Comparison of ENCODE assay signal across 7 cellular contexts in the genomic region with DNA sequence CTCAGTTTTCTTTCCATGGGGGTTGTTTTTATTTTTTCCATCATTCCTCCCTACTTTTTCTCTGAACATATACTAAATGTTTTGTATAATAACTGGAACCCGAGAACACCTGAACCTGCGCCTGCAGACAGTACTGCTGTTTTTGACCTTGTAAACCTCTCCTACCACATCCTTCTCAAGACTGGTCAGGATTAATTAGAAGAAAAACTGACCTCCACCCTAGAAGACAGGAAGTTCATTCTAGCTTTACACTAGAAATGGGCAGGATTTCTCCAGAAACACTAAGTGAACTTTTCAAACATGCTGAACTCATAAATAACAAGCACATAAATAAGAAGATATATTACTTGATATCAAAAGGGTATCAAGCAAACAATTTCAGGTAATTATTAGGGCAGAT. TPM values are rescaled to one million over a fixed set of nuclear protein-coding genes. Genes with fewer than 3 reads are reported as not detected.
DNase-seq lines count a peak whose midpoint lies in the region; FAIRE-seq and TF ChIP-seq lines count a peak whose summit lies in the region.

No MANE protein-coding gene starts in this region.

- FAIRE-seq in GM18507 (lab: Jason Lieb, UNC) (peak; percentile 29), astrocyte (lab: Jason Lieb, UNC) (no peak)

- no peak overlapping the region for H3K9ac ChIP-seq in astrocyte (ENCODE audit: low read length)

- peaks cover 4% of the 10 kb centered on the region for H3K4me1 Mint-ChIP-seq in astrocyte (ENCODE audit: low read depth, unreplicated experiment)

- H3K4me3 ChIP-seq in NB4 (ENCODE audit: low read depth, low read length), result no peak overlapping the region
- H3K4me3 ChIP-seq in astrocyte (ENCODE audit: insufficient read depth, low read depth, low read length), result no peak overlapping the region
- H3K4me3 ChIP-seq in neuron (ENCODE audit: low read length), result no peak overlapping the region

- no peaks in the 10 kb centered on the region for H3K27me3 Mint-ChIP-seq in astrocyte (ENCODE audit: low read depth, unreplicated experiment)

- H3K27ac Mint-ChIP-seq in astrocyte (ENCODE audit: unreplicated experiment), result no peak overlapping the region

- no peaks in the 10 kb centered on the region for H3K9me3 Mint-ChIP-seq in astrocyte (ENCODE audit: unreplicated experiment)

- H3K27ac ChIP-seq in astrocyte (ENCODE audit: low read depth, low read length), result no peak overlapping the region

- H2AFZ ChIP-seq in astrocyte (ENCODE audit: low read depth, low read length), result peak overlapping the region; percentile 5
- H2AFZ ChIP-seq in neuron (ENCODE audit: low read depth, low read length), result peak overlapping the region; percentile 33

- TF ChIP-seq CTCF in NB4 (IDR thresholded peaks at IDR 0.05; ENCODE audit: low read depth, low read length) (no peak), astrocyte (IDR thresholded peaks at IDR 0.05; ENCODE audit: insufficient read depth, low read depth, low read length) (no peak)

- H3K36me3 Mint-ChIP-seq in astrocyte (ENCODE audit: low read depth, unreplicated experiment), result no peaks in the 10 kb centered on the region

- DNase-seq in GM18507 (ENCODE audit: extremely low spot score, insufficient read length, low read depth), result no peak
- DNase-seq in NB4 (ENCODE audit: low read depth), result peak; percentile 24
- no peak for DNase-seq in astrocyte (ENCODE audit: low read depth)
- DNase-seq in stimulated activated naive CD4-positive, alpha-beta T cell treated with Interleukin-2 at 50 U/mL for 16 hours (lab: John Stamatoyannopoulos, UW), result no peak
- DNase-seq in stimulated activated CD4-positive, alpha-beta T cell treated with anti-CD3 and anti-CD28 coated beads, Interleukin-2, amount 100 ng/mL, for 24 hours, result no peak
- no peak for DNase-seq in islet precursor cell

- H3K4me2 ChIP-seq in astrocyte (ENCODE audit: low read length), result peak overlapping the region; percentile 42

- H4K20me1 ChIP-seq in astrocyte (ENCODE audit: insufficient read depth, low read length), result peaks cover 32% of the 10 kb centered on the region

- H3K27me3 ChIP-seq in astrocyte (ENCODE audit: insufficient read depth, low read length), result no peaks in the 10 kb centered on the region
- no peaks in the 10 kb centered on the region for H3K27me3 ChIP-seq in neuron (ENCODE audit: insufficient read depth, low read length)

- no peaks in the 10 kb centered on the region for H3K36me3 ChIP-seq in astrocyte (ENCODE audit: insufficient read depth, low read length)
- H3K36me3 ChIP-seq in neuron (ENCODE audit: insufficient read depth, low read length), result no peaks in the 10 kb centered on the region

- H3K9me3 ChIP-seq in astrocyte (ENCODE audit: insufficient read depth, low read depth, low read length) (no peaks in the 10 kb centered on the region), neuron (ENCODE audit: low read length) (no peaks in the 10 kb centered on the region)

- H3K4me1 ChIP-seq in astrocyte (ENCODE audit: insufficient read depth, low read length), result no peaks in the 10 kb centered on the region
- peaks cover 17% of the 10 kb centered on the region for H3K4me1 ChIP-seq in neuron (ENCODE audit: insufficient read depth, low read length)

- TF ChIP-seq POLR2A in NB4 (IDR thresholded peaks at IDR 0.05; ENCODE audit: extremely low read depth, insufficient read length), result no peak

- H3K4me3 Mint-ChIP-seq in astrocyte (ENCODE audit: unreplicated experiment), result peak overlapping the region; percentile 24

- H3K79me2 ChIP-seq in astrocyte (ENCODE audit: insufficient read depth, low read length), result peaks cover 42% of the 10 kb centered on the region

RNA-seq across cellular contexts. Expression of a gene that starts 0.8 kb away (rescaled TPM):
- total RNA-seq in astrocyte, result 78.5 and 79.8 TPM in 2 replicates
